ENCODE assay signal across 19 cellular contexts in the genomic region with DNA sequence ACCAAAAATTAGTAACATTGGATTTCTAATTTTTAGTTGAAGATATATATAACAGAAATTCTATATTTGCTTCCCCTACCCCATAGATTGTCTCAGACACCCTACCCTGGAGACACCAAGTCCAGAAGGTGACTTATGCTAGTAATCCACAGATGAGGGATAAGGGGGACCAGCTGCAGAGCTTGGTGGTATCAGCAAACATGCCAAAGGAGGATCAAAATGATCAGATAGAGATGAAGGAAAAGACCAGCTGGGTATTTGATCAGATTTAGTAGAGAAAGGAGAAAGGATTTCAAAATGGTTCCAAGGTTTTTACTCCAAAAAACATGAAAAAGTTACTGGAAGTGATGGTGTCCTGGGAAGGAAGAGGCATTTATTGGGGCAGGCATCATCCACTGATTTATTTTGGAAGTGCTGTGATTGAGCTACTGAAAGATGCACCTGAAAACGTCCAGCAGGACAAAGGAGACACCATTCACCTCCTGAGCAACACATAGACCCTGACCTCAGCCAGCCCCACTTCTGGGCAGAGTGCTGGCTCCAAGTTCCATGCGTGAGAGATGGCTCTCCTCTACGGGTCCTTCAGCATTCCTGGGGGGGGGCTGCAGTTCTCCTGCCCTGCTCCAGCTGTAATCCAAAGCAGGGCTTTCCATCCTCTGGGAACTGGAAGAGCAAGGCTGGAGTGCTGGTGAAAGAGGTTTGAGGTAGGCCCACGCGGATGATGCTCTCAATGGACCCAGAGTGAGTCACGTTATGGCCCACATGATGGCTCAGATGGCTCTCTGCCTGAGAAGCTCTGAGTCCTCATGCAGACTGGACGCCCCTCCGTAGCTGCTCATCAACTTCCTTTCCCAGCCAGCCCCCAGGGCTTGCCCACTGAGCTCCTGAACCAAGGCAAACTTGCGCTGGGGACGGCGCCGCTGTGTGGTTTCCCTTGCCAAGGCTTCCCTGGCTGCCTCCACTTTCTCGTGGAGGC. TPM values are rescaled to one million over a fixed set of nuclear protein-coding genes. Genes with fewer than 3 reads are reported as not detected.
"Had no signal": no experiment of that assay in that cellular context is flagged by ENCODE, and none has a peak within 500 bp of the region (broad histone marks: within the 10 kb centered on the region; RNA-seq: fewer than 3 reads in every experiment).

No MANE protein-coding gene starts in this region.

- H3K4me2 ChIP-seq: hepatocyte had no signal

- H3K9me3 ChIP-seq: left ventricle myocardium inferior, thoracic aorta had no signal

- H3K27ac ChIP-seq: cardiac muscle cell, hepatocyte, thoracic aorta had no signal

- H3K27ac Mint-ChIP-seq: activated CD4-positive, alpha-beta memory T cell treated with anti-CD3 and anti-CD28 coated beads, Interleukin-2, amount 10 ng/mL, durations not matched to agents 7 days and 5 days; activated naive CD4-positive, alpha-beta T cell treated with anti-CD3 and anti-CD28 coated beads, Interleukin-2, amount 10 ng/mL, durations not matched to agents 7 days and 5 days; activated T-cell treated with anti-CD3 and anti-CD28 coated beads, Interleukin-2, amount 50 U/mL, for 24 hours; memory B cell; stimulated activated naive CD8-positive, alpha-beta T cell treated with anti-CD3 and anti-CD28 coated beads, Interleukin-15, amount 100 ng/mL, for 72 hours; T-helper 17 cell; WTC11 had no signal

- H3K9me3 Mint-ChIP-seq: activated CD4-positive, alpha-beta memory T cell treated with anti-CD3 and anti-CD28 coated beads, Interleukin-2, amount 10 ng/mL, durations not matched to agents 7 days and 5 days; activated naive CD4-positive, alpha-beta T cell treated with anti-CD3 and anti-CD28 coated beads, Interleukin-2, amount 10 ng/mL, durations not matched to agents 7 days and 5 days; activated T-cell treated with anti-CD3 and anti-CD28 coated beads, Interleukin-2, amount 50 U/mL, for 24 hours; memory B cell; stimulated activated naive CD8-positive, alpha-beta T cell treated with anti-CD3 and anti-CD28 coated beads, Interleukin-15, amount 100 ng/mL, for 72 hours had no signal

- H3K4me3 ChIP-seq: cardiac muscle cell, hepatocyte, left ventricle myocardium inferior, thoracic aorta had no signal

- H2AFZ ChIP-seq: hepatocyte had no signal

- H3K36me3 ChIP-seq: cardiac muscle cell, left ventricle myocardium inferior, thoracic aorta had no signal

- H3K27me3 ChIP-seq: cardiac muscle cell, hepatocyte had no signal

- H3K36me3 Mint-ChIP-seq: activated naive CD4-positive, alpha-beta T cell treated with anti-CD3 and anti-CD28 coated beads, Interleukin-2, amount 10 ng/mL, durations not matched to agents 7 days and 5 days had no signal

- H3K4me3 Mint-ChIP-seq: activated CD4-positive, alpha-beta memory T cell treated with anti-CD3 and anti-CD28 coated beads, Interleukin-2, amount 10 ng/mL, durations not matched to agents 7 days and 5 days; activated naive CD4-positive, alpha-beta T cell treated with anti-CD3 and anti-CD28 coated beads, Interleukin-2, amount 10 ng/mL, durations not matched to agents 7 days and 5 days; activated T-cell treated with anti-CD3 and anti-CD28 coated beads, Interleukin-2, amount 50 U/mL, for 24 hours; memory B cell; stimulated activated naive CD8-positive, alpha-beta T cell treated with anti-CD3 and anti-CD28 coated beads, Interleukin-15, amount 100 ng/mL, for 72 hours; T-helper 17 cell; WTC11 had no signal

- DNase-seq: activated CD4-positive, alpha-beta memory T cell treated with anti-CD3 and anti-CD28 coated beads, Interleukin-2, amount 10 ng/mL, durations not matched to agents 7 days and 5 days; activated CD4-positive, alpha-beta T cell treated with anti-CD3 and anti-CD28 coated beads for 4 hours; activated naive CD4-positive, alpha-beta T cell treated with anti-CD3 and anti-CD28 coated beads, Interleukin-2, amount 10 ng/mL, durations not matched to agents 7 days and 5 days; activated T-cell treated with anti-CD3 and anti-CD28 coated beads, Interleukin-2, amount 50 U/mL, for 24 hours; kidney; left ventricle myocardium inferior; retina; stimulated activated naive CD8-positive, alpha-beta T cell treated with anti-CD3 and anti-CD28 coated beads, Interleukin-15, amount 100 ng/mL, for 72 hours; T-helper 17 cell had no signal

- ATAC-seq: stimulated activated naive CD8-positive, alpha-beta T cell treated with anti-CD3 and anti-CD28 coated beads, Interleukin-15, amount 100 ng/mL, for 72 hours; T-helper 17 cell; WTC11 had no signal

RNA-seq across cellular contexts. Expression of a gene that starts 33.2 kb away (rescaled TPM):
- total RNA-seq: activated CD4-positive, alpha-beta memory T cell treated with anti-CD3 and anti-CD28 coated beads, Interleukin-2, amount 10 ng/mL, durations not matched to agents 7 days and 5 days; T-helper 17 cell had no signal

RNA-seq across cellular contexts. Expression of a gene that starts 57.3 kb away (rescaled TPM):
- total RNA-seq: activated CD4-positive, alpha-beta memory T cell treated with anti-CD3 and anti-CD28 coated beads, Interleukin-2, amount 10 ng/mL, durations not matched to agents 7 days and 5 days; cardiac muscle cell; dermis microvascular lymphatic vessel endothelial cell; fibroblast of villous mesenchyme; glomerular endothelial cell; hepatocyte; kidney; left ventricle myocardium inferior; T-helper 17 cell; thoracic aorta; urinary bladder; WTC11 had no signal
- polyA plus RNA-seq: cardiac muscle cell, esophagus, hepatocyte, urinary bladder had no signal
